17 cellular contexts compared by ENCODE assay signal in the genomic region with DNA sequence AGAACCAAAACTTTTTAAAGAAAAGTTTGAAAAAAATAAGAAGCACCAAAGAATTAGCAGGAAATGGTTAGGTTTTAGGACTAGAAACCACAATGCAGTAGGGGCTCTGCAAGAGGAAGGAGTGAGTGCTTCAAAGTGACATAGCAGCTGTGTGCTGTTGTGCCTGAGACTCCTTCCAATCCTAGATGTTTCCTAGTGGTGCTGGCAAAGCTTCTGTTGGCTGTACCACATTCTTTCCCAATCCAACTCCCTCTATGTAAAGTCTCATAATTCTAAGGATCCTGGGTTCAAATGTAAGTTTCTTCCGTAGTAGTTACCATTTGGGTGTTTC.
DNase-seq lines count a peak whose midpoint lies in the region; ATAC-seq, FAIRE-seq and TF ChIP-seq lines count a peak whose summit lies in the region.
"Had no signal": no experiment of that assay in that cellular context is flagged by ENCODE, and none has a peak within 500 bp of the region (broad histone marks: within the 10 kb centered on the region; RNA-seq: fewer than 3 reads in every experiment).

No MANE protein-coding gene starts in this region.

- intact Hi-C loops in CD8-positive, alpha-beta T cell (cut with DNase I, micrococcal nuclease), result loop anchor here in 1 of 2 experiments (2.0 kb wide), 1 partner anchor 17 kb away; no protein-coding TSS in a partner anchor

- peak; percentile 18 for FAIRE-seq in GM18507 (lab: Jason Lieb, UNC)
- FAIRE-seq: astrocyte, endometrium had no signal

- no peak overlapping the region for H3K4me2 ChIP-seq in neural progenitor cell

- no peaks in the 10 kb centered on the region for H3K9me3 Mint-ChIP-seq in CD8-positive, alpha-beta T cell
- no peaks in the 10 kb centered on the region for H3K9me3 Mint-ChIP-seq in activated naive CD8-positive, alpha-beta T cell treated with anti-CD3 and anti-CD28 coated beads, Interleukin-2, amount 50 U/mL, for 24 hours
- H3K9me3 Mint-ChIP-seq in neural progenitor cell, result no peaks in the 10 kb centered on the region
- H3K9me3 Mint-ChIP-seq: IgD-negative memory B cell had no signal

- CTCF ChIA-PET in CD8-positive, alpha-beta T cell (lab: Charles Lee), result interaction anchor here (0.7 to 1.6 kb wide), 5 partner anchors 9 to 142 kb away, joined by 3 to 7 read pairs (median 3); no protein-coding TSS in a partner anchor

- H3K36me3 Mint-ChIP-seq in CD8-positive, alpha-beta T cell, result peaks cover 12% of the 10 kb centered on the region
- peaks cover 14% of the 10 kb centered on the region for H3K36me3 Mint-ChIP-seq in activated naive CD8-positive, alpha-beta T cell treated with anti-CD3 and anti-CD28 coated beads, Interleukin-2, amount 50 U/mL, for 24 hours (ENCODE audit: low read depth)
- peaks cover 3% of the 10 kb centered on the region for H3K36me3 Mint-ChIP-seq in neural progenitor cell

- no peaks in the 10 kb centered on the region for H3K27me3 ChIP-seq in CD8-positive, alpha-beta T cell (ENCODE audit: insufficient read depth, low read length)
- H3K27me3 ChIP-seq in neural progenitor cell, result no peaks in the 10 kb centered on the region
- H3K27me3 ChIP-seq: heart right ventricle, stomach had no signal

- no peaks in the 10 kb centered on the region for H3K27me3 Mint-ChIP-seq in CD8-positive, alpha-beta T cell (ENCODE audit: low read depth)
- no peaks in the 10 kb centered on the region for H3K27me3 Mint-ChIP-seq in activated naive CD8-positive, alpha-beta T cell treated with anti-CD3 and anti-CD28 coated beads, Interleukin-2, amount 50 U/mL, for 24 hours
- no peaks in the 10 kb centered on the region for H3K27me3 Mint-ChIP-seq in neural progenitor cell (ENCODE audit: insufficient read depth, low read depth)
- H3K27me3 Mint-ChIP-seq: IgD-negative memory B cell had no signal

- peaks cover 43% of the 10 kb centered on the region for H3K4me1 ChIP-seq in CD8-positive, alpha-beta T cell (ENCODE audit: insufficient read depth, low read length)
- no peaks in the 10 kb centered on the region for H3K4me1 ChIP-seq in neural progenitor cell
- H3K4me1 ChIP-seq: HAP-1, parathyroid adenoma, stomach had no signal

- no peak overlapping the region for H2AFZ ChIP-seq in neural progenitor cell (replicated peaks)
- H2AFZ ChIP-seq: parathyroid adenoma had no signal

- TF ChIP-seq CTCF in CD8-positive, alpha-beta T cell (IDR thresholded peaks at IDR 0.05), result no peak
- no peak for TF ChIP-seq CTCF in neural progenitor cell (IDR thresholded peaks at IDR 0.05)

- H3K4me3 Mint-ChIP-seq in CD8-positive, alpha-beta T cell, result peak overlapping the region; percentile 60
- no peak overlapping the region for H3K4me3 Mint-ChIP-seq in activated naive CD8-positive, alpha-beta T cell treated with anti-CD3 and anti-CD28 coated beads, Interleukin-2, amount 50 U/mL, for 24 hours
- no peak overlapping the region for H3K4me3 Mint-ChIP-seq in neural progenitor cell
- H3K4me3 Mint-ChIP-seq: IgD-negative memory B cell had no signal

- H3F3A ChIP-seq in neural progenitor cell (ENCODE audit: low read depth), result no peaks in the 10 kb centered on the region

- DNase-seq in CD8-positive, alpha-beta T cell, result peak in 3 of 7 experiments; percentile 7 to 53 (median 25)
- DNase-seq in GM18507 (ENCODE audit: extremely low spot score, insufficient read length, low read depth), result no peak
- DNase-seq in KBM-7, result peak; percentile 30
- DNase-seq in activated naive CD8-positive, alpha-beta T cell treated with anti-CD3 and anti-CD28 coated beads, Interleukin-2, amount 50 U/mL, for 24 hours, result no peak
- no peak for DNase-seq in neural progenitor cell (ENCODE audit: low spot score)
- DNase-seq in activated CD8-positive, alpha-beta memory T cell treated with anti-CD3 and anti-CD28 coated beads, Interleukin-2, amount 50 U/mL, for 4 hours, result no peak
- DNase-seq in superior temporal gyrus (ENCODE audit: extremely low spot score), result no peak
- DNase-seq: activated CD4-positive, CD25-positive, alpha-beta regulatory T cell; heart right ventricle; SHP77; stomach had no signal

- no peaks in the 10 kb centered on the region for H4K20me1 ChIP-seq in neural progenitor cell (ENCODE audit: low read depth)

- ATAC-seq in CD8-positive, alpha-beta T cell, result peak; percentile 80
- peak; percentile 73 for ATAC-seq in activated naive CD8-positive, alpha-beta T cell treated with anti-CD3 and anti-CD28 coated beads, Interleukin-2, amount 50 U/mL, for 24 hours
- no peak for ATAC-seq in GM21515 (IDR thresholded peaks at IDR 0.05; ENCODE audit: unreplicated experiment)

- H3K27ac Mint-ChIP-seq in CD8-positive, alpha-beta T cell, result peak overlapping the region; percentile 88
- peak overlapping the region; percentile 67 for H3K27ac Mint-ChIP-seq in activated naive CD8-positive, alpha-beta T cell treated with anti-CD3 and anti-CD28 coated beads, Interleukin-2, amount 50 U/mL, for 24 hours
- H3K27ac Mint-ChIP-seq in neural progenitor cell, result no peak overlapping the region
- H3K27ac Mint-ChIP-seq: IgD-negative memory B cell had no signal

- peak overlapping the region; percentile 11 for H3K4me3 ChIP-seq in CD8-positive, alpha-beta T cell (ENCODE audit: low read depth, low read length)
- H3K4me3 ChIP-seq in neural progenitor cell, result no peak overlapping the region
- H3K4me3 ChIP-seq: HAP-1, heart right ventricle, stomach had no signal

- no peaks in the 10 kb centered on the region for H3K79me2 ChIP-seq in neural progenitor cell (ENCODE audit: low read depth)
- H3K79me2 ChIP-seq: parathyroid adenoma had no signal

- in situ Hi-C loops in KBM-7 (cut with MboI; ENCODE audit: low pct_unique_long_range_greater_than_20kb, low sequenced_read_pairs), result no loop called here

- POLR2A ChIA-PET in CD8-positive, alpha-beta T cell (lab: Charles Lee), result interaction anchor here (0.6 to 1.3 kb wide), 5 partner anchors 10 to 44 kb away, joined by 3 to 4 read pairs (median 3); no protein-coding TSS in a partner anchor

- H3K4me1 Mint-ChIP-seq in CD8-positive, alpha-beta T cell (ENCODE audit: low read depth), result peaks cover 56% of the 10 kb centered on the region
- peaks cover 33% of the 10 kb centered on the region for H3K4me1 Mint-ChIP-seq in activated naive CD8-positive, alpha-beta T cell treated with anti-CD3 and anti-CD28 coated beads, Interleukin-2, amount 50 U/mL, for 24 hours
- no peaks in the 10 kb centered on the region for H3K4me1 Mint-ChIP-seq in neural progenitor cell

- no peak overlapping the region for H3K9ac ChIP-seq in neural progenitor cell
- H3K9ac ChIP-seq: parathyroid adenoma had no signal

- no peaks in the 10 kb centered on the region for H3K9me3 ChIP-seq in CD8-positive, alpha-beta T cell (ENCODE audit: low read length)
- H3K9me3 ChIP-seq in neural progenitor cell (ENCODE audit: low read depth), result no peaks in the 10 kb centered on the region
- H3K9me3 ChIP-seq: HAP-1, heart right ventricle, stomach had no signal

- no peak overlapping the region for H3K27ac ChIP-seq in CD8-positive, alpha-beta T cell (ENCODE audit: low read depth, low read length)
- H3K27ac ChIP-seq in neural progenitor cell, result no peak overlapping the region
- H3K27ac ChIP-seq: parathyroid adenoma, stomach had no signal

- H3K36me3 ChIP-seq in CD8-positive, alpha-beta T cell (ENCODE audit: insufficient read depth, low read length), result no peaks in the 10 kb centered on the region
- H3K36me3 ChIP-seq in neural progenitor cell, result no peaks in the 10 kb centered on the region
- H3K36me3 ChIP-seq: HAP-1 had no signal
